Comparison of ENCODE assay signal across 8 cellular contexts in the genomic region with DNA sequence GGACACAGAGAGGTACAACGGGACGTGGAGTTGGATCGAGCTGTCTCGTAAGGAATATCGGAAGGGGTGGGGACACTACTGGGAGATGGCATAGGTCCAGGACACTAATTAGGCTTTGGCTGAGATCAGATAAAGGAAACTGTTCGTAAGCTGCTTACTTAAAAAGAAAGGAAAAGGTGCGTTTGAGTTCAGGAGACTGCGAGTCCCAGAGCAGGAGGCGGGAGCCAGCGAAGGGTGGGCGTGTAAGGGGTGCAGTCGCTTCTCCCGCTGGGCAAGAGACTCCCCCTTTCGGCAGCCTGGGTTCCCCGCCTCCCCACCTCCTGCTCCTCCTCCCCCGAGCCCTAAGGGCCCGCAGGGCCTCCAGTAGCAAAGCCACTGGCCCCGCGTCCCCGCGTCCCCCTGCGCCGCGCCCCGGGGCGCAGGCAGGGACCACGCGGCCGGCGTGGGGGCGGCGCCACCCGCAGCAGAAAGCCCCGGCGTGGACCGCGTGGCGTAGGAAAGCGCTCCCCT. TPM values are rescaled to one million over a fixed set of nuclear protein-coding genes. Genes with fewer than 3 reads are reported as not detected.
DNase-seq lines count a peak whose midpoint lies in the region; ATAC-seq lines count a peak whose summit lies in the region.

No MANE protein-coding gene starts in this region.

- peak overlapping the region; percentile 97 for H3K4me2 ChIP-seq in mesendoderm (ENCODE audit: low read length)

- no peak overlapping the region for H4K5ac ChIP-seq in mesendoderm (ENCODE audit: low read length)

- peaks cover 2% of the 10 kb centered on the region for H3K79me1 ChIP-seq in mesendoderm (ENCODE audit: low read length)

- H3K23ac ChIP-seq in mesendoderm (ENCODE audit: low read length), result peak overlapping the region; percentile 80

- H3K79me2 ChIP-seq in mesendoderm (ENCODE audit: control insufficient read depth, insufficient read depth, low read length), result no peaks in the 10 kb centered on the region

- no peak overlapping the region for H2BK120ac ChIP-seq in mesendoderm (ENCODE audit: low read depth, low read length)

- H3K27me3 ChIP-seq in mesendoderm (ENCODE audit: insufficient read depth, low read length, poor library complexity), result no peaks in the 10 kb centered on the region

- H3K4me1 Mint-ChIP-seq in effector memory CD8-positive, alpha-beta T cell (ENCODE audit: low read depth in 2 of 2), result peaks cover 16 to 23% of the 10 kb centered on the region in 2 donors

- no peak overlapping the region for H2BK5ac ChIP-seq in mesendoderm (ENCODE audit: low read length)

- WGBS in mesendoderm (ENCODE audit: extremely low coverage, insufficient coverage, low lambda C conversion rate), result no CpG with 5 or more reads among the region's 39 CpGs

- peak overlapping the region; percentile 64 for H3K4me3 ChIP-seq in mesendoderm (ENCODE audit: low read length)

- H2AK5ac ChIP-seq in mesendoderm (ENCODE audit: low read length), result no peak overlapping the region

- H3K56ac ChIP-seq in mesendoderm (ENCODE audit: low read length), result peak overlapping the region; percentile 92

- peak; percentile 34 for DNase-seq in NK-92 treated with Interleukin-12 subunit alpha and Interleukin-12 subunit beta, amount 100 ng/mL, for 24 hours (lab: John Stamatoyannopoulos, UW)
- DNase-seq in NK-92 (lab: John Stamatoyannopoulos, UW; ENCODE audit: unreplicated experiment) (no peak), NCI-H146 treated with DMSO at 0.1 percent for 48 hours (lab: John Stamatoyannopoulos, UW; ENCODE audit: unreplicated experiment) (peak; percentile 16), mesendoderm (peak; percentile 35)
- DNase-seq in activated CD4-positive, alpha-beta T cell treated with anti-CD3 and anti-CD28 coated beads, Interleukin-2, amount 50 U/mL, for 48 hours, result peak; percentile 50 to 61
- DNase-seq in effector memory CD8-positive, alpha-beta T cell, result peak in 2 of 3 experiments; percentile 6 to 9
- DNase-seq in stimulated activated CD8-positive, alpha-beta memory T cell treated with anti-CD3 and anti-CD28 coated beads, Interleukin-4, amount 100 ng/mL, for 4 hours (ENCODE audit: low read depth in 2 of 2, low spot score in 1 of 2), result peak; percentile 15 to 29

- H3K36me3 Mint-ChIP-seq in effector memory CD8-positive, alpha-beta T cell (ENCODE audit: insufficient read depth), result no peaks in the 10 kb centered on the region

- H3K27me3 Mint-ChIP-seq in effector memory CD8-positive, alpha-beta T cell, result no peaks in the 10 kb centered on the region

- H3K27ac Mint-ChIP-seq in effector memory CD8-positive, alpha-beta T cell, result peak overlapping the region; percentile 11 to 83

- H3K27ac ChIP-seq in mesendoderm (ENCODE audit: low read depth, low read length), result no peak overlapping the region

- peaks cover 2% of the 10 kb centered on the region for H3K4me1 ChIP-seq in mesendoderm (ENCODE audit: control insufficient read depth, low read depth, low read length)

- H3K4me3 Mint-ChIP-seq in effector memory CD8-positive, alpha-beta T cell, result peak overlapping the region; percentile 85 to 93

- peak overlapping the region; percentile 6 for H3K18ac ChIP-seq in mesendoderm (ENCODE audit: low read length)

- peak overlapping the region; percentile 58 for H3K4ac ChIP-seq in mesendoderm (ENCODE audit: low read depth, low read length)

- no peak overlapping the region for H2BK15ac ChIP-seq in mesendoderm (replicated peaks; ENCODE audit: low read depth)

- no peak overlapping the region for H4K8ac ChIP-seq in mesendoderm (ENCODE audit: low read depth, low read length)

- H3K36me3 ChIP-seq in mesendoderm (ENCODE audit: control insufficient read depth, insufficient read depth, low read length), result no peaks in the 10 kb centered on the region

- H3K9me3 Mint-ChIP-seq in effector memory CD8-positive, alpha-beta T cell, result no peaks in the 10 kb centered on the region

- peak overlapping the region; percentile 81 for H3K9ac ChIP-seq in mesendoderm (ENCODE audit: low read length)

- peak; percentile 37 for ATAC-seq in HG02763 (IDR thresholded peaks at IDR 0.05; ENCODE audit: unreplicated experiment)
- ATAC-seq in effector memory CD8-positive, alpha-beta T cell (replicated peaks), result peak; percentile 67

RNA-seq across cellular contexts. Expression of a gene that starts 0.6 kb away (rescaled TPM):
- polyA plus RNA-seq in mesendoderm (2013, experiment 1 of 2), result 5.4 TPM
- polyA plus RNA-seq in mesendoderm (2013, experiment 2 of 2), result 5.3 TPM
